ENCODE assay signal across 18 cellular contexts in the genomic region with DNA sequence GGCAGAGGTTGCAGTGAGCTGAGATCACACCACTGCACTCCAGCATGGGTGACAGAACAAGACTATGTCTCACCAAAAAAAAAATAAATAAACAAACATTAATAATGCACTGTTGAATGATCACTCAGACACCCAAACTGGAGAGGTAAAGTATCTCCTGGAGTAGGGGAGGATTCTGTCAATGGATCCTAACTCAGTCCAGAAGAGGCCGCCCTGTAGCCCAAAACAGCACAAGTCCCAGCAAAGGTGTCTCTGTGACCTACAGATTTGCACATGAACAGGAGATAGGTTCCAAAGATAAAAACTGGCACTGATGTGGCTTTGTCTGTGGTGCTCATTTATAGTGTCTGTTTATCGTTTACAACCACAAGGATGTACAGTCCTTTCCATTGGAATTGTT.
DNase-seq lines count a peak whose midpoint lies in the region; ATAC-seq and TF ChIP-seq lines count a peak whose summit lies in the region.
"Had no signal": no experiment of that assay in that cellular context is flagged by ENCODE, and none has a peak within 500 bp of the region (broad histone marks: within the 10 kb centered on the region; RNA-seq: fewer than 3 reads in every experiment).

No MANE protein-coding gene starts in this region.

- H3K36me3 Mint-ChIP-seq in T-helper 2 cell treated with Interferon-gamma antibody and Interleukin-4, amounts not matched to agents 5 μg/mL and 100 μg/mL, for 36 hours (ENCODE audit: low read depth), result no peaks in the 10 kb centered on the region
- H3K36me3 Mint-ChIP-seq: CD8-positive, alpha-beta T cell had no signal

- no peak overlapping the region for H3K4me3 ChIP-seq in LNCaP clone FGC (ENCODE audit: low read depth, low read length)
- H3K4me3 ChIP-seq: A549; BLaER1 treated with 17β-estradiol and CSF1 and Interleukin-3, amounts not matched to agents 10 nM and 100 nM had no signal

- no peaks in the 10 kb centered on the region for H3K4me1 Mint-ChIP-seq in T-helper 2 cell treated with Interferon-gamma antibody and Interleukin-4, amounts not matched to agents 5 μg/mL and 100 μg/mL, for 36 hours (ENCODE audit: low read depth)
- H3K4me1 Mint-ChIP-seq: B cell had no signal

- H3K9me3 Mint-ChIP-seq in T-helper 2 cell treated with Interferon-gamma antibody and Interleukin-4, amounts not matched to agents 5 μg/mL and 100 μg/mL, for 36 hours, result no peaks in the 10 kb centered on the region
- H3K9me3 Mint-ChIP-seq: CD4-positive, alpha-beta T cell; CD8-positive, alpha-beta T cell had no signal

- TF ChIP-seq CTCF in 22Rv1 (IDR thresholded peaks at IDR 0.05), result peak; percentile 13; the same call in 1 of the 2 replicates
- TF ChIP-seq CTCF in LNCaP clone FGC (IDR thresholded peaks at IDR 0.05; ENCODE audit: control insufficient read depth, extremely low read depth, insufficient read depth), result peak; percentile 37
- TF ChIP-seq CTCF in VCaP (conservative IDR thresholded peaks at IDR 0.05), result peak; percentile 56

- no peaks in the 10 kb centered on the region for H3K27me3 Mint-ChIP-seq in T-helper 2 cell treated with Interferon-gamma antibody and Interleukin-4, amounts not matched to agents 5 μg/mL and 100 μg/mL, for 36 hours (ENCODE audit: low read depth)
- H3K27me3 Mint-ChIP-seq: B cell had no signal

- H3K27ac ChIP-seq in 22Rv1 (no peak overlapping the region), VCaP (peak overlapping the region; percentile 46)
- H3K27ac ChIP-seq: A549; BLaER1 treated with 17β-estradiol and CSF1 and Interleukin-3, amounts not matched to agents 10 nM and 100 nM; C4-2B had no signal

- H3K4me3 Mint-ChIP-seq in T-helper 2 cell treated with Interferon-gamma antibody and Interleukin-4, amounts not matched to agents 5 μg/mL and 100 μg/mL, for 36 hours, result no peak overlapping the region
- H3K4me3 Mint-ChIP-seq: B cell; CD4-positive, alpha-beta T cell; CD8-positive, alpha-beta T cell had no signal

- peak; percentile 23 for ATAC-seq in left lobe of liver
- no peak for ATAC-seq in GM21825 (IDR thresholded peaks at IDR 0.05; ENCODE audit: unreplicated experiment)
- ATAC-seq: A549; CD8-positive, alpha-beta T cell had no signal

- H3K27ac Mint-ChIP-seq in T-helper 2 cell treated with Interferon-gamma antibody and Interleukin-4, amounts not matched to agents 5 μg/mL and 100 μg/mL, for 36 hours, result no peak overlapping the region
- H3K27ac Mint-ChIP-seq: B cell; CD4-positive, alpha-beta T cell; CD8-positive, alpha-beta T cell had no signal

- DNase-seq in LNCaP clone FGC (ENCODE audit: low read depth), result no peak
- DNase-seq in left lobe of liver (ENCODE audit: low spot score), result no peak
- no peak for DNase-seq in activated naive CD4-positive, alpha-beta T cell treated with Interleukin-2 at 50 U/mL for 16 hours
- DNase-seq in T-helper 2 cell treated with Interferon-gamma antibody and Interleukin-4, amounts not matched to agents 5 μg/mL and 100 μg/mL, for 36 hours (ENCODE audit: low spot score), result no peak
- DNase-seq: AML-193; Caco-2; Calu3; CD4-positive, alpha-beta T cell; CD8-positive, alpha-beta T cell; DMS79 treated with DMSO at 0.1 percent for 48 hours; GF-D8 had no signal
